Comparison of ENCODE assay signal across 24 cellular contexts in the genomic region with DNA sequence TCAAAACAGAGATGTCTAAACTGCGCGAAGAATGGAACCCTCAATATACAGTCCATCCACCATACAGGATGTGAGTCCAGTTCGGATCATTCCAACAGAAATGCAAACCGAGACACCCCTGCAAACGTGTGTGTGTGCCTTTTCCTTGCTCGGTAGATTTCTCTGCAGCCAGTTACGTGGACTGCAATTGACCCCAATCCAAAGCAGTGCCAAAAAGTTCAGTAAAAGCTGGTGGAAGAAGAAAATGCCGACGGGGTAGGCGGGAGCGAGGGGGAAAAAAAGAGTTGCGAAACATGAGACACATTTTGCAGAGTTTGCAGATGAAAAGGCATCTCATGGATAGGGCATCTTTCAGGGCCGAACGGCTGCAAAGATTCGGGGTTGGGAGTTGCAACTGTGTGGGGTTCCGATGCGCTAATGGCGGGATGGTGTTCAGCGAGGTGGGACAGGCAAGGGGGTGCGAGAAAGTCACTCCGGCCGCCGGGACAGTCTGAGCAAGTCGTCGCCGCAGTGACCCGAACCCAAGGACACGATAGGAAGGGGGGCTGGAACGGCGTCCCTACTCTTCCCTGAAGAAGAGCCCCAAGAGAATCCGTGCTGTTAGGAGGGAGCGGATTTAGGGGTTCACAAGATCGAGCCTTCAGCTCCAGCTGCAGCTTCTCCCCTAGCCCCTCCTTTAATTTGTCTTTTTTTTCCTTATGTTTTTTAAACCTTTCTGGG. TPM values are rescaled to one million over a fixed set of nuclear protein-coding genes. Genes with fewer than 3 reads are reported as not detected.
A peak's percentile ranks its signal among the peaks of the same experiment; 100 is the strongest.
DNase-seq lines count a peak whose midpoint lies in the region; ATAC-seq and TF ChIP-seq lines count a peak whose summit lies in the region.
"Had no signal": no experiment of that assay in that cellular context is flagged by ENCODE, and none has a peak within 500 bp of the region (broad histone marks: within the 10 kb centered on the region; RNA-seq: fewer than 3 reads in every experiment).

No MANE protein-coding gene starts in this region.

- peaks cover 6% of the 10 kb centered on the region for H3K9me3 Mint-ChIP-seq in activated naive CD8-positive, alpha-beta T cell treated with anti-CD3 and anti-CD28 coated beads, Interleukin-2, amount 10 ng/mL, durations not matched to agents 7 days and 5 days
- H3K9me3 Mint-ChIP-seq in activated naive CD8-positive, alpha-beta T cell treated with anti-CD3 and anti-CD28 coated beads for 36 hours = peaks cover 3% of the 10 kb centered on the region
- H3K9me3 Mint-ChIP-seq in chondrocyte (ENCODE audit: low read depth) (no peaks in the 10 kb centered on the region), nephron (peaks cover 9% of the 10 kb centered on the region)
- H3K9me3 Mint-ChIP-seq: activated T-cell treated with anti-CD3 and anti-CD28 coated beads, Interleukin-2, amount 50 U/mL, for 4 hours; memory B cell had no signal

- H3K36me3 Mint-ChIP-seq in activated naive CD8-positive, alpha-beta T cell treated with anti-CD3 and anti-CD28 coated beads, Interleukin-2, amount 10 ng/mL, durations not matched to agents 7 days and 5 days = peaks cover 7% of the 10 kb centered on the region
- H3K36me3 Mint-ChIP-seq in activated naive CD8-positive, alpha-beta T cell treated with anti-CD3 and anti-CD28 coated beads for 36 hours = peaks cover 4% of the 10 kb centered on the region
- H3K36me3 Mint-ChIP-seq in chondrocyte (ENCODE audit: low read depth) (peaks cover 10% of the 10 kb centered on the region), nephron (ENCODE audit: low read depth) (peaks cover 7% of the 10 kb centered on the region)
- H3K36me3 Mint-ChIP-seq: memory B cell had no signal

- no peak for ATAC-seq in activated naive CD8-positive, alpha-beta T cell treated with anti-CD3 and anti-CD28 coated beads, Interleukin-2, amount 10 ng/mL, durations not matched to agents 7 days and 5 days (ENCODE audit: low read depth)
- ATAC-seq: A549; activated T-cell treated with anti-CD3 and anti-CD28 coated beads, Interleukin-2, amount 50 U/mL, for 4 hours; HCT116; heart left ventricle had no signal

- H3K4me3 Mint-ChIP-seq in activated naive CD8-positive, alpha-beta T cell treated with anti-CD3 and anti-CD28 coated beads, Interleukin-2, amount 10 ng/mL, durations not matched to agents 7 days and 5 days = no peak overlapping the region
- H3K4me3 Mint-ChIP-seq in activated naive CD8-positive, alpha-beta T cell treated with anti-CD3 and anti-CD28 coated beads for 36 hours = no peak overlapping the region
- H3K4me3 Mint-ChIP-seq in chondrocyte (ENCODE audit: unreplicated experiment) (no peak overlapping the region), nephron (peak overlapping the region in 2 of 3 experiments; percentile 23 to 27)
- H3K4me3 Mint-ChIP-seq: activated T-cell treated with anti-CD3 and anti-CD28 coated beads, Interleukin-2, amount 50 U/mL, for 4 hours; CD8-positive, alpha-beta memory T cell; memory B cell; stimulated activated naive CD8-positive, alpha-beta T cell treated with anti-CD3 and anti-CD28 coated beads, Interleukin-15, Interleukin-2, amounts not matched to agents 100 ng/mL and 50 ng/mL, for 24 hours; T-helper 2 cell treated with Interferon-gamma antibody and Interleukin-4, amounts not matched to agents 5 μg/mL and 100 μg/mL, for 36 hours had no signal

- TF ChIP-seq CTCF in chondrocyte (IDR thresholded peaks at IDR 0.05) = no peak
- TF ChIP-seq CTCF in nephron (IDR thresholded peaks at IDR 0.05; ENCODE audit: unreplicated experiment in 3 of 3) = no peak

- peaks cover 58% of the 10 kb centered on the region for H3K27me3 Mint-ChIP-seq in activated naive CD8-positive, alpha-beta T cell treated with anti-CD3 and anti-CD28 coated beads, Interleukin-2, amount 10 ng/mL, durations not matched to agents 7 days and 5 days
- H3K27me3 Mint-ChIP-seq in activated naive CD8-positive, alpha-beta T cell treated with anti-CD3 and anti-CD28 coated beads for 36 hours = peaks cover 76% of the 10 kb centered on the region
- peaks cover 90% of the 10 kb centered on the region for H3K27me3 Mint-ChIP-seq in chondrocyte (ENCODE audit: low read depth)
- peaks cover 100% of the 10 kb centered on the region for H3K27me3 Mint-ChIP-seq in nephron (ENCODE audit: low read depth)

- peak overlapping the region; percentile 54 for H3K27ac Mint-ChIP-seq in activated naive CD8-positive, alpha-beta T cell treated with anti-CD3 and anti-CD28 coated beads, Interleukin-2, amount 10 ng/mL, durations not matched to agents 7 days and 5 days
- H3K27ac Mint-ChIP-seq in activated naive CD8-positive, alpha-beta T cell treated with anti-CD3 and anti-CD28 coated beads for 36 hours = no peak overlapping the region
- H3K27ac Mint-ChIP-seq in chondrocyte (ENCODE audit: unreplicated experiment) (no peak overlapping the region), nephron (no peak overlapping the region)
- H3K27ac Mint-ChIP-seq: memory B cell; stimulated activated naive CD8-positive, alpha-beta T cell treated with anti-CD3 and anti-CD28 coated beads, Interleukin-15, Interleukin-2, amounts not matched to agents 100 ng/mL and 50 ng/mL, for 24 hours; T-helper 2 cell treated with Interferon-gamma antibody and Interleukin-4, amounts not matched to agents 5 μg/mL and 100 μg/mL, for 36 hours had no signal

- POLR2A ChIA-PET in activated naive CD8-positive, alpha-beta T cell treated with anti-CD3 and anti-CD28 coated beads, Interleukin-2, amount 10 ng/mL, durations not matched to agents 7 days and 5 days (lab: Charles Lee) = no interaction called here

- no peak for DNase-seq in activated naive CD8-positive, alpha-beta T cell treated with anti-CD3 and anti-CD28 coated beads, Interleukin-2, amount 10 ng/mL, durations not matched to agents 7 days and 5 days
- DNase-seq in activated naive CD8-positive, alpha-beta T cell treated with anti-CD3 and anti-CD28 coated beads for 36 hours = no peak
- DNase-seq in chondrocyte (ENCODE audit: low spot score) (peak; percentile 71), NCI-H526 treated with DMSO at 0.1 percent for 48 hours (lab: John Stamatoyannopoulos, UW) (no peak), DMS153 (lab: John Stamatoyannopoulos, UW) (no peak), SHP77 treated with DMSO at 0.1 percent for 48 hours (lab: John Stamatoyannopoulos, UW) (no peak), HPDE6-E6E7 (ENCODE audit: extremely low spot score) (no peak)
- DNase-seq: activated CD4-positive, alpha-beta T cell treated with anti-CD3 and anti-CD28 coated beads for 4 hours; activated T-cell treated with anti-CD3 and anti-CD28 coated beads, Interleukin-2, amount 50 U/mL, for 4 hours; AML-193; CD8-positive, alpha-beta memory T cell; effector CD4-positive, alpha-beta T cell; heart left ventricle; NCI-H1417 treated with DMSO at 0.1 percent for 48 hours; nucleus accumbens had no signal

- H3K4me1 Mint-ChIP-seq in activated naive CD8-positive, alpha-beta T cell treated with anti-CD3 and anti-CD28 coated beads, Interleukin-2, amount 10 ng/mL, durations not matched to agents 7 days and 5 days = no peaks in the 10 kb centered on the region
- peaks cover 4% of the 10 kb centered on the region for H3K4me1 Mint-ChIP-seq in activated naive CD8-positive, alpha-beta T cell treated with anti-CD3 and anti-CD28 coated beads for 36 hours
- peaks cover 17% of the 10 kb centered on the region for H3K4me1 Mint-ChIP-seq in chondrocyte (ENCODE audit: low read depth)
- H3K4me1 Mint-ChIP-seq in nephron = peaks cover 12% of the 10 kb centered on the region
- H3K4me1 Mint-ChIP-seq: memory B cell had no signal

RNA-seq across cellular contexts. Expression of gene PHOX2B, which starts 3.8 kb away (rescaled TPM):
- total RNA-seq in activated naive CD8-positive, alpha-beta T cell treated with anti-CD3 and anti-CD28 coated beads, Interleukin-2, amount 10 ng/mL, durations not matched to agents 7 days and 5 days = not detected
- total RNA-seq in activated naive CD8-positive, alpha-beta T cell treated with anti-CD3 and anti-CD28 coated beads for 36 hours = not detected
- not detected in 3 replicates for total RNA-seq in chondrocyte
- total RNA-seq: activated T-cell treated with anti-CD3 and anti-CD28 coated beads, Interleukin-2, amount 50 U/mL, for 4 hours; CD8-positive, alpha-beta memory T cell; epithelial cell of proximal tubule; fibroblast of villous mesenchyme; heart left ventricle; HT-29 had no signal

Comparison
In these comparisons a context has a peak if more than half of its experiments do, and no peak if none do; other contexts are left out.
1. H3K4me3 Mint-ChIP-seq: peak in nephron (2 of 3); none in activated naive CD8-positive, alpha-beta T cell treated with anti-CD3 and anti-CD28 coated beads, Interleukin-2, amount 10 ng/mL, durations not matched to agents 7 days and 5 days (single experiment), activated naive CD8-positive, alpha-beta T cell treated with anti-CD3 and anti-CD28 coated beads for 36 hours (single experiment) and chondrocyte (single experiment).